ENCODE assay signal across 8 cellular contexts in the genomic region with DNA sequence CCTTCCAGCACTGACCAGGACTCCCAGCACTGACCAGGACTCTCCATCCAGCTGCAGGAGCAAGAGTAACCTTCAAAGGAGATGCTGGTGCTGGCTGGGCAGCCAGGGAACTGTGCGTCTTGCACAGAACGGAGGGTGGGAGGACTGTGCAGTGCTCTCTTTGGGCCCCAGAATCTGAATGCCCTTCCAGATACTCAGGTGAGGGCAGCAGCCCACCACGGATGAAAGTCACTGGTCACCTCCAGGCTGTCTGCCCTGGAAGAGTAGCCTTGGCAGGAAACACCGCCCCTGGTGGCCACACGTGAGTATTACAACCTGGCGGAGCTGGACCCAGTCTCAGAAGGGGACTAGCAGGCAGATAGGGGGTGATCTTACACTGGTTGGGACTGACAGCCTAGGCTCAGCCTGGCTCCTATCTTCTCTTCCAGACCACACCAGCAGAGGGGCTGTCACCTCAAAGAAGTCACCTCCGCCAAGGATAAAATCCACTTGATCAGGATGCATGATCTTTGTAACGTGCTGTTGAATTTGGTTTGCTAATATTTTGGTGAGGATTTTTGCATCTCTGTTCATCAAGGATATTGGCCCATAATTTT. TPM values are rescaled to one million over a fixed set of nuclear protein-coding genes. Genes with fewer than 3 reads are reported as not detected.
DNase-seq lines count a peak whose midpoint lies in the region; ATAC-seq and TF ChIP-seq lines count a peak whose summit lies in the region.

No MANE protein-coding gene starts in this region.

- TF ChIP-seq CTCF in colonic mucosa (IDR thresholded peaks at IDR 0.05) (peak; percentile 100), liver (IDR thresholded peaks at IDR 0.05; ENCODE audit: low read depth, low read length, missing input control) (peak; percentile 95)

- WGBS in liver, result 29% methylated on average over 8 of the region's 8 CpGs

- ATAC-seq in HG03108 (IDR thresholded peaks at IDR 0.05; ENCODE audit: unreplicated experiment) (peak; percentile 53), HG03521 (IDR thresholded peaks at IDR 0.05; ENCODE audit: unreplicated experiment) (no peak)

- H3K4me1 ChIP-seq in colonic mucosa (peaks cover 6% of the 10 kb centered on the region), liver (ENCODE audit: control insufficient read depth in 4 of 4, insufficient read depth in 4 of 4, low read length in 3 of 4) (peaks cover 33 to 63% (median 49%) of the 10 kb centered on the region in 4 donors)

- DNase-seq in DMS53 (lab: John Stamatoyannopoulos, UW) (peak; percentile 82), NCI-H526 (lab: John Stamatoyannopoulos, UW) (peak; percentile 62 to 77), colonic mucosa (peak; percentile 77)
- DNase-seq in activated CD4-positive, alpha-beta T cell treated with anti-CD3 and anti-CD28 coated beads for 48 hours, result peak; percentile 83
- peak; percentile 55 to 60 (median 58) for DNase-seq in stimulated activated CD4-positive, alpha-beta T cell treated with anti-CD3 and anti-CD28 coated beads, TNF-alpha, amount 100 ng/mL, for 4 hours (ENCODE audit: low read depth in 3 of 3)

- no peak overlapping the region for H3K27ac ChIP-seq in colonic mucosa
- peak overlapping the region in 1 of 2 donors; percentile 22 for H3K27ac ChIP-seq in liver (ENCODE audit: low read depth in 1 of 2, low read length in 2 of 2)

- peak; percentile 74 to 84 for TF ChIP-seq RAD21 in liver (IDR thresholded peaks at IDR 0.05)

- H3K4me3 ChIP-seq in colonic mucosa (no peak overlapping the region), liver (ENCODE audit: low read depth in 1 of 3, low read length in 3 of 3) (no peak overlapping the region)

- H3K9ac ChIP-seq in colonic mucosa (ENCODE audit: low read depth in 2 of 2, low read length in 2 of 2) (no peak overlapping the region), liver (ENCODE audit: low read depth in 1 of 2, low read length in 2 of 2) (no peak overlapping the region)

- H3K36me3 ChIP-seq in colonic mucosa, result no peaks in the 10 kb centered on the region
- no peaks in the 10 kb centered on the region for H3K36me3 ChIP-seq in liver (ENCODE audit: control insufficient read depth in 4 of 4, insufficient read depth in 3 of 4, low read depth in 1 of 4, low read length in 3 of 4)

- intact Hi-C loops in colonic mucosa (cut with DNase I), result no loop called here

- H3K9me3 ChIP-seq in colonic mucosa, result no peaks in the 10 kb centered on the region
- no peaks in the 10 kb centered on the region for H3K9me3 ChIP-seq in liver (ENCODE audit: control insufficient read depth in 4 of 4, low read length in 3 of 4)

- H3K27me3 ChIP-seq in colonic mucosa (no peaks in the 10 kb centered on the region), liver (ENCODE audit: control insufficient read depth in 4 of 4, insufficient read depth in 4 of 4, low read length in 3 of 4) (no peaks in the 10 kb centered on the region)

TF ChIP-seq in liver, 16 proteins besides CTCF, POLR2A, EP300 and RAD21:
- TF ChIP-seq RXRA (IDR thresholded peaks at IDR 0.05), result peak in 1 of 2 donors; percentile 22
- TF ChIP-seq TAF1 (conservative IDR thresholded peaks at IDR 0.05), result no peak
- TF ChIP-seq GABPA (IDR thresholded peaks at IDR 0.05 in 1 of 2, conservative IDR thresholded peaks at IDR 0.05 in 1 of 2), result no peak
- TF ChIP-seq HNF4A (conservative IDR thresholded peaks at IDR 0.05), result peak in 1 of 2 donors; percentile 27
- peak; percentile 9 for TF ChIP-seq SP1 (IDR thresholded peaks at IDR 0.05)

RNA-seq across cellular contexts. Expression of a gene that starts 4.8 kb away (rescaled TPM):
- total RNA-seq in colonic mucosa (1 to 10 TPM in 1 of 2 donors, under 1 TPM in 1; 0.66 to 1.3 TPM), liver (100 to 1,000 TPM in 1 of 2 donors, 10 to 100 TPM in 1; 53.7 to 291 TPM)
- 10 to 100 TPM; 57.1 to 69.7 TPM for polyA plus RNA-seq in liver

Comparison
In these comparisons a context has a peak if more than half of its experiments do, and no peak if none do; other contexts are left out.
1. RNA of a gene that starts 4.8 kb away (total RNA-seq): 53.7 to 291 TPM in liver; 0.66 to 1.3 TPM in colonic mucosa; every median in the first group is over 10 times any median in the second.
2. Peak in every context shown above with its lines, with median percentiles within 50 percentile points of each other: DNase-seq.